In genomic region chr18:58753976-58754375, GRCh38 we compare ENCODE assay signal across 19 cellular contexts.
DNase-seq lines count a peak whose midpoint lies in the region; ATAC-seq and TF ChIP-seq lines count a peak whose summit lies in the region.
"Had no signal": no experiment of that assay in that cellular context is flagged by ENCODE, and none has a peak within 500 bp of the region (broad histone marks: within the 10 kb centered on the region; RNA-seq: fewer than 3 reads in every experiment).

No MANE protein-coding gene starts in this region.

- H3K79me2 ChIP-seq in SK-N-SH (ENCODE audit: insufficient read depth), result no peaks in the 10 kb centered on the region

- no peak for TF ChIP-seq POLR2A in IMR-90 (IDR thresholded peaks at IDR 0.05; ENCODE audit: low read depth, low read length)
- no peak for TF ChIP-seq POLR2A in suprapubic skin (IDR thresholded peaks at IDR 0.05)

- CTCF ChIA-PET in activated naive CD4-positive, alpha-beta T cell treated with anti-CD3 and anti-CD28 coated beads, Interleukin-2, amount 10 ng/mL, durations not matched to agents 7 days and 5 days (lab: Charles Lee), result interaction anchor here (2.7 to 4.1 kb wide), 2 partner anchors 10 to 224 kb away, joined by 16 to 21 read pairs; no protein-coding TSS in a partner anchor
- CTCF ChIA-PET in IMR-90 (lab: Yijun Ruan, JAX) (interaction anchor here (1.2 to 3.0 kb wide), 2 partner anchors 10 to 317 kb away, joined by 5 to 16 read pairs; no protein-coding TSS in a partner anchor), SK-N-SH (lab: Yijun Ruan, JAX) (interaction anchor here (1.8 to 6.6 kb wide), 3 partner anchors 10 to 317 kb away, joined by 6 to 59 read pairs (median 20); no protein-coding TSS in a partner anchor)

- WGBS in IMR-90 (ENCODE audit: extremely low coverage in 2 of 2, insufficient read length in 1 of 2), 2 experiments, result 17% methylated on average over 1 of the region's 3 CpGs; no CpG with 5 or more reads in 1 of the 2 experiments
- 31 to 60% (median 39%) methylated on average over 3 of the region's 3 CpGs for WGBS in psoas muscle, 3 donors
- WGBS in suprapubic skin, result 39% methylated on average over 3 of the region's 3 CpGs
- WGBS in SK-N-SH (ENCODE audit: low lambda C conversion rate), result 84% methylated on average over 3 of the region's 3 CpGs

- H3K9me3 Mint-ChIP-seq in activated naive CD4-positive, alpha-beta T cell treated with anti-CD3 and anti-CD28 coated beads, Interleukin-2, amount 10 ng/mL, durations not matched to agents 7 days and 5 days, result peaks cover 3% of the 10 kb centered on the region

- no peak overlapping the region for H2BK15ac ChIP-seq in IMR-90 (ENCODE audit: low read depth, low read length)

- peaks cover 10% of the 10 kb centered on the region; the same call in 1 of the 2 replicates for H3K9me1 ChIP-seq in IMR-90 (ENCODE audit: insufficient read depth, low read length)

- no peak overlapping the region for H2AK9ac ChIP-seq in IMR-90 (replicated peaks; ENCODE audit: low read depth, low read length, poor library complexity)

- H2BK5ac ChIP-seq in IMR-90 (ENCODE audit: low read depth, low read length, poor library complexity, severe bottlenecking), result no peak overlapping the region

- no peak overlapping the region for H2AK5ac ChIP-seq in IMR-90 (ENCODE audit: low read depth, low read length)

- H2BK20ac ChIP-seq in IMR-90 (ENCODE audit: low read depth, low read length), result no peak overlapping the region

- H3K27ac ChIP-seq in IMR-90 (ENCODE audit: insufficient read depth, low read length) (no peak overlapping the region), psoas muscle (peak overlapping the region; percentile 71), suprapubic skin (no peak overlapping the region), SK-N-SH (ENCODE audit: low read depth in 2 of 2, low read length in 1 of 2) (no peak overlapping the region)
- H3K27ac ChIP-seq: KMS-11, SK-N-MC had no signal

- H3K4ac ChIP-seq in IMR-90 (ENCODE audit: low read depth, low read length), result no peak overlapping the region

- no peak overlapping the region for H3K56ac ChIP-seq in IMR-90 (ENCODE audit: extremely low read depth, insufficient read depth, low read length)

- H4K20me1 ChIP-seq in IMR-90 (ENCODE audit: insufficient read depth, low read length) (no peaks in the 10 kb centered on the region), SK-N-SH (ENCODE audit: insufficient read depth) (no peaks in the 10 kb centered on the region)

- no peak overlapping the region for H3K14ac ChIP-seq in IMR-90 (replicated peaks; ENCODE audit: low read depth, low read length)

- H4K5ac ChIP-seq in IMR-90 (ENCODE audit: low read depth, low read length), result no peak overlapping the region

- peaks cover 11% of the 10 kb centered on the region for H3K27me3 Mint-ChIP-seq in activated naive CD4-positive, alpha-beta T cell treated with anti-CD3 and anti-CD28 coated beads, Interleukin-2, amount 10 ng/mL, durations not matched to agents 7 days and 5 days
- H3K27me3 Mint-ChIP-seq: activated CD4-positive, alpha-beta memory T cell treated with anti-CD3 and anti-CD28 coated beads for 36 hours had no signal

- no peak overlapping the region for H2BK120ac ChIP-seq in IMR-90 (ENCODE audit: low read depth, low read length)

- intact Hi-C loops in IMR-90 (cut with micrococcal nuclease) (no loop called here), psoas muscle (cut with DNase I) (loop anchor here in 1 of 2 donors (5.0 kb wide), 1 partner anchor 82 kb away; the partner anchor contains the start of gene MALT1)

- H3F3A ChIP-seq in SK-N-SH (replicated peaks; ENCODE audit: insufficient read depth), result no peaks in the 10 kb centered on the region

- peaks cover 45% of the 10 kb centered on the region for H3K4me1 Mint-ChIP-seq in activated naive CD4-positive, alpha-beta T cell treated with anti-CD3 and anti-CD28 coated beads, Interleukin-2, amount 10 ng/mL, durations not matched to agents 7 days and 5 days

- no peaks in the 10 kb centered on the region for H3K9me2 ChIP-seq in SK-N-SH

- H3K36me3 Mint-ChIP-seq in activated naive CD4-positive, alpha-beta T cell treated with anti-CD3 and anti-CD28 coated beads, Interleukin-2, amount 10 ng/mL, durations not matched to agents 7 days and 5 days, result peaks cover 42% of the 10 kb centered on the region

- H3K36me3 ChIP-seq in IMR-90 (ENCODE audit: control insufficient read depth, insufficient read depth, low read length), result peaks cover 5% of the 10 kb centered on the region
- peaks cover 4 to 18% of the 10 kb centered on the region in 2 donors for H3K36me3 ChIP-seq in psoas muscle (ENCODE audit: insufficient read depth in 1 of 2, low read depth in 1 of 2)
- peaks cover 22% of the 10 kb centered on the region for H3K36me3 ChIP-seq in suprapubic skin
- H3K36me3 ChIP-seq in SK-N-SH (replicated peaks in 1 of 2; ENCODE audit: control insufficient read depth in 1 of 2, insufficient read depth in 2 of 2, low read length in 1 of 2), result peaks cover 15 to 18% of the 10 kb centered on the region in 2 experiments

- dilution Hi-C loops in IMR-90 (cut with HindIII; ENCODE audit: low sequenced_read_pairs, unreplicated experiment), result no loop called here

- no peak overlapping the region for H4K91ac ChIP-seq in IMR-90 (ENCODE audit: insufficient read depth, low read depth, low read length)

- H2AFZ ChIP-seq in IMR-90 (replicated peaks; ENCODE audit: low read length, poor library complexity) (no peak overlapping the region), SK-N-SH (ENCODE audit: low read depth) (no peak overlapping the region)

- H3K23ac ChIP-seq in IMR-90 (ENCODE audit: low read depth, low read length), result peak overlapping the region; percentile 15; the same call in 1 of the 2 replicates

- no peak overlapping the region for H4K8ac ChIP-seq in IMR-90 (ENCODE audit: low read depth in 2 of 2, low read length in 2 of 2)

- POLR2A ChIA-PET in IMR-90 (lab: Charles Lee; ENCODE audit: unreplicated experiment), result no interaction called here
- POLR2A ChIA-PET in SK-N-SH (lab: Yijun Ruan, JAX), result no interaction called here

- ATAC-seq in IMR-90 (ENCODE audit: low read depth) (peak; percentile 65), psoas muscle (peak; percentile 38 to 66 (median 58))
- ATAC-seq: WTC11 had no signal

- TF ChIP-seq CTCF in IMR-90 (conservative IDR thresholded peaks at IDR 0.05; ENCODE audit: low read depth, low read length) (no peak), epithelial cell of esophagus (IDR thresholded peaks at IDR 0.05; ENCODE audit: insufficient read depth, low read depth, low read length, missing control alignments) (no peak), psoas muscle (IDR thresholded peaks at IDR 0.05) (no peak), suprapubic skin (IDR thresholded peaks at IDR 0.05) (no peak), SK-N-SH (IDR thresholded peaks at IDR 0.05) (no peak)

- H3K4me1 ChIP-seq in IMR-90 (ENCODE audit: control insufficient read depth, insufficient read depth, low read length), result peaks cover 2% of the 10 kb centered on the region
- peaks cover 24% of the 10 kb centered on the region for H3K4me1 ChIP-seq in psoas muscle
- peaks cover 8% of the 10 kb centered on the region for H3K4me1 ChIP-seq in suprapubic skin
- H3K4me1 ChIP-seq in SK-N-SH (ENCODE audit: control insufficient read depth in 1 of 2, insufficient read depth in 2 of 2, low read depth in 1 of 2, low read length in 1 of 2), result no peaks in the 10 kb centered on the region; a peak in 1 of 4 replicates

- H3K4me3 Mint-ChIP-seq in activated naive CD4-positive, alpha-beta T cell treated with anti-CD3 and anti-CD28 coated beads, Interleukin-2, amount 10 ng/mL, durations not matched to agents 7 days and 5 days, result no peak overlapping the region
- H3K4me3 Mint-ChIP-seq: activated CD4-positive, alpha-beta memory T cell treated with anti-CD3 and anti-CD28 coated beads for 36 hours; WTC11 had no signal

- H3K4me2 ChIP-seq in IMR-90 (ENCODE audit: low read depth, low read length) (no peak overlapping the region), SK-N-SH (no peak overlapping the region)
- H3K4me2 ChIP-seq: KMS-11 had no signal

- H3K79me1 ChIP-seq in IMR-90 (ENCODE audit: low read depth in 1 of 2, low read length in 2 of 2), result no peaks in the 10 kb centered on the region

- BruUV-seq in IMR-90 (replicated peaks; lab: Mats Ljungman, UMichigan), result no TSS peak

- H3K4me3 ChIP-seq in IMR-90 (ENCODE audit: insufficient read depth, low read depth, low read length) (no peak overlapping the region), epithelial cell of esophagus (ENCODE audit: low read length) (no peak overlapping the region), psoas muscle (no peak overlapping the region), suprapubic skin (no peak overlapping the region), SK-N-SH (ENCODE audit: low read depth in 2 of 2, low read length in 1 of 2) (no peak overlapping the region)
- H3K4me3 ChIP-seq: SK-N-MC had no signal

- TF ChIP-seq EP300 in suprapubic skin (IDR thresholded peaks at IDR 0.05) (no peak), SK-N-SH (IDR thresholded peaks at IDR 0.05; ENCODE audit: borderline replicate concordance in 1 of 2, low read depth in 1 of 2, low read length in 1 of 2) (no peak)

- H3K9ac ChIP-seq in IMR-90 (ENCODE audit: low read depth, low read length) (no peak overlapping the region), SK-N-SH (no peak overlapping the region)
- H3K9ac ChIP-seq: KMS-11 had no signal

- H3K27me3 ChIP-seq in IMR-90 (ENCODE audit: control insufficient read depth, insufficient read depth, low read length) (no peaks in the 10 kb centered on the region; the same call in 1 of the 2 replicates), psoas muscle (ENCODE audit: insufficient read depth in 3 of 3, low read length in 2 of 3) (no peaks in the 10 kb centered on the region), suprapubic skin (peaks cover 3% of the 10 kb centered on the region), SK-N-SH (ENCODE audit: insufficient read depth) (no peaks in the 10 kb centered on the region)

- peak overlapping the region; percentile 45 for H3K27ac Mint-ChIP-seq in activated naive CD4-positive, alpha-beta T cell treated with anti-CD3 and anti-CD28 coated beads, Interleukin-2, amount 10 ng/mL, durations not matched to agents 7 days and 5 days
- H3K27ac Mint-ChIP-seq: activated CD4-positive, alpha-beta memory T cell treated with anti-CD3 and anti-CD28 coated beads for 36 hours; WTC11 had no signal

- H3K9me3 ChIP-seq in IMR-90 (ENCODE audit: control insufficient read depth, insufficient read depth, low read length) (peaks cover 4% of the 10 kb centered on the region; the same call in 1 of the 2 replicates), psoas muscle (peaks cover 2% of the 10 kb centered on the region), suprapubic skin (peaks cover 3% of the 10 kb centered on the region), SK-N-SH (peaks cover 12% of the 10 kb centered on the region; the same call in 1 of the 2 replicates)

- TF ChIP-seq RAD21 in IMR-90 (IDR thresholded peaks at IDR 0.05; ENCODE audit: low read length), result no peak
- TF ChIP-seq RAD21 in SK-N-SH (IDR thresholded peaks at IDR 0.05; ENCODE audit: low read length), result no peak

- no peak for DNase-seq in activated naive CD4-positive, alpha-beta T cell treated with anti-CD3 and anti-CD28 coated beads, Interleukin-2, amount 10 ng/mL, durations not matched to agents 7 days and 5 days
- DNase-seq in activated naive CD4-positive, alpha-beta T cell treated with anti-CD3 and anti-CD28 coated beads, Interleukin-2, amount 50 U/mL, for 16 hours, result no peak
- DNase-seq in IMR-90, result peak; percentile 38
- peak; percentile 57 for DNase-seq in epithelial cell of esophagus (ENCODE audit: low read depth)
- no peak for DNase-seq in psoas muscle
- no peak for DNase-seq in suprapubic skin (ENCODE audit: low spot score in 2 of 2)
- no peak for DNase-seq in SK-N-SH
- DNase-seq in occipital lobe (lab: John Stamatoyannopoulos, UW), result no peak
- DNase-seq: activated CD4-positive, alpha-beta memory T cell treated with anti-CD3 and anti-CD28 coated beads for 36 hours; activated gamma-delta T cell treated with Interleukin-2 at 50 U/mL for 16 hours; activated T-cell treated with anti-CD3 and anti-CD28 coated beads for 4 hours; GOT3; NCI-H1092; NCI-H1930; NCI-H226; NCI-H82 had no signal

- H3K18ac ChIP-seq in IMR-90 (ENCODE audit: low read depth, low read length), result no peak overlapping the region

- in situ Hi-C loops in IMR-90 (cut with MboI; ENCODE audit: low sequenced_read_pairs), result no loop called here

Comparison
In these comparisons a context has a peak if more than half of its experiments do, and no peak if none do; other contexts are left out.
1. DNase-seq: peak in IMR-90 (single experiment) and epithelial cell of esophagus (single experiment); none in activated naive CD4-positive, alpha-beta T cell treated with anti-CD3 and anti-CD28 coated beads, Interleukin-2, amount 10 ng/mL, durations not matched to agents 7 days and 5 days (single experiment), activated naive CD4-positive, alpha-beta T cell treated with anti-CD3 and anti-CD28 coated beads, Interleukin-2, amount 50 U/mL, for 16 hours (single experiment), psoas muscle (0 of 2), suprapubic skin (0 of 2), SK-N-SH (single experiment) and occipital lobe (single experiment).